ENCODE assay signal across 8 cellular contexts in genomic region chr12:27333311-27334009, GRCh38. TPM values are rescaled to one million over a fixed set of nuclear protein-coding genes. Genes with fewer than 3 reads are reported as not detected.
DNase-seq lines count a peak whose midpoint lies in the region; ATAC-seq and TF ChIP-seq lines count a peak whose summit lies in the region.

No MANE protein-coding gene starts in this region.

- H3K9me3 Mint-ChIP-seq in MCF 10A (ENCODE audit: unreplicated experiment), result no peaks in the 10 kb centered on the region

- no peak overlapping the region for H2BK20ac ChIP-seq in IMR-90 (ENCODE audit: low read depth, low read length)

- peak overlapping the region; percentile 85 for H2AK9ac ChIP-seq in IMR-90 (replicated peaks; ENCODE audit: low read depth, low read length, poor library complexity)

- H3K4me3 ChIP-seq in IMR-90 (ENCODE audit: insufficient read depth, low read depth, low read length) (peak overlapping the region; percentile 69), kidney epithelial cell (ENCODE audit: low read depth, low read length) (peak overlapping the region; percentile 81)

- no peak for TF ChIP-seq RAD21 in IMR-90 (IDR thresholded peaks at IDR 0.05; ENCODE audit: low read length)

- H3K4ac ChIP-seq in IMR-90 (ENCODE audit: low read depth, low read length), result 0 out of 2 replicates have a peak overlapping the region, but pooled peaks have one; percentile 9

- peaks cover 15% of the 10 kb centered on the region for H3K4me1 ChIP-seq in IMR-90 (ENCODE audit: control insufficient read depth, insufficient read depth, low read length)

- H3K9me1 ChIP-seq in IMR-90 (ENCODE audit: insufficient read depth, low read length), result peaks cover 13% of the 10 kb centered on the region

- H4K8ac ChIP-seq in IMR-90 (ENCODE audit: low read depth in 2 of 2, low read length in 2 of 2), result peak overlapping the region in 1 of 2 experiments; percentile 27; a peak in 2 of 4 replicates

- H2BK120ac ChIP-seq in IMR-90 (ENCODE audit: low read depth, low read length), result no peak overlapping the region

- H3K4me3 Mint-ChIP-seq in T-helper 17 cell, result peak overlapping the region; percentile 96
- H3K4me3 Mint-ChIP-seq in MCF 10A (ENCODE audit: unreplicated experiment), result peak overlapping the region; percentile 86

- TF ChIP-seq CTCF in IMR-90 (conservative IDR thresholded peaks at IDR 0.05; ENCODE audit: low read depth, low read length), result no peak
- TF ChIP-seq CTCF in MCF 10A (IDR thresholded peaks at IDR 0.05; ENCODE audit: unreplicated experiment), result no peak
- TF ChIP-seq CTCF in kidney epithelial cell (IDR thresholded peaks at IDR 0.05; ENCODE audit: insufficient read depth, low read length, poor library complexity, severe bottlenecking), result no peak

- H4K20me1 ChIP-seq in IMR-90 (ENCODE audit: insufficient read depth, low read length), result no peaks in the 10 kb centered on the region

- BruUV-seq in IMR-90 (replicated peaks; lab: Mats Ljungman, UMichigan) (no TSS peak), MCF 10A (replicated peaks; lab: Mats Ljungman, UMichigan) (no TSS peak)

- H3K27ac Mint-ChIP-seq in T-helper 17 cell (peak overlapping the region; percentile 65), MCF 10A (ENCODE audit: low read depth, unreplicated experiment) (peak overlapping the region; percentile 82)

- peak overlapping the region; percentile 10; the same call in 1 of the 2 replicates for H4K91ac ChIP-seq in IMR-90 (ENCODE audit: insufficient read depth, low read depth, low read length)

- H3K9me3 ChIP-seq in IMR-90 (ENCODE audit: control insufficient read depth, insufficient read depth, low read length) (no peaks in the 10 kb centered on the region), T-helper 17 cell (ENCODE audit: control insufficient read depth, low read length, poor library complexity, severe bottlenecking) (no peaks in the 10 kb centered on the region)

- H4K5ac ChIP-seq in IMR-90 (ENCODE audit: low read depth, low read length), result peak overlapping the region; percentile 49; the same call in 1 of the 2 replicates

- peak overlapping the region; percentile 65; the same call in 1 of the 2 replicates for H3K14ac ChIP-seq in IMR-90 (replicated peaks; ENCODE audit: low read depth, low read length)

- peak overlapping the region; percentile 64; the same call in 1 of the 2 replicates for H3K23ac ChIP-seq in IMR-90 (ENCODE audit: low read depth, low read length)

- H3K4me2 ChIP-seq in IMR-90 (ENCODE audit: low read depth, low read length), result peak overlapping the region; percentile 100

- peak overlapping the region; percentile 92 for H2AFZ ChIP-seq in IMR-90 (replicated peaks; ENCODE audit: low read length, poor library complexity)

- POLR2A ChIA-PET in IMR-90 (lab: Charles Lee; ENCODE audit: unreplicated experiment), result no interaction called here
- POLR2A ChIA-PET in MCF 10A (lab: Yijun Ruan, JAX), result interaction anchor here (0.6 to 4.6 kb wide), 22 partner anchors 9 to 396 kb away, joined by 3 to 54 read pairs (median 4); partner anchors contain the start of genes INTS13, MED21, PPFIBP1 and STK38L

- H3K56ac ChIP-seq in IMR-90 (ENCODE audit: extremely low read depth, insufficient read depth, low read length), result peak overlapping the region; percentile 32; the same call in 1 of the 2 replicates

- no peak for TF ChIP-seq POLR2A in IMR-90 (IDR thresholded peaks at IDR 0.05; ENCODE audit: low read depth, low read length)

- ATAC-seq in GM21447 (IDR thresholded peaks at IDR 0.05; ENCODE audit: unreplicated experiment) (peak; percentile 24), IMR-90 (ENCODE audit: low read depth) (peak; percentile 9), T-helper 17 cell (peak; percentile 71)

- H3K18ac ChIP-seq in IMR-90 (ENCODE audit: low read depth, low read length), result peak overlapping the region; percentile 37; the same call in 1 of the 2 replicates

- H2BK15ac ChIP-seq in IMR-90 (ENCODE audit: low read depth, low read length), result peak overlapping the region; percentile 38; the same call in 1 of the 3 replicates

- peaks cover 30 to 48% of the 10 kb centered on the region in 2 experiments for H3K79me1 ChIP-seq in IMR-90 (ENCODE audit: low read depth in 1 of 2, low read length in 2 of 2)

- H3K9ac ChIP-seq in IMR-90 (ENCODE audit: low read depth, low read length), result peak overlapping the region; percentile 33

- intact Hi-C loops in IMR-90 (cut with micrococcal nuclease) (loop anchor here (5.0 kb wide), 1 partner anchor 319 kb away; no protein-coding TSS in a partner anchor), MCF 10A (cut with micrococcal nuclease) (loop anchor here (1.0 kb wide), 1 partner anchor 51 kb away; no protein-coding TSS in a partner anchor)

- no peak overlapping the region for H2AK5ac ChIP-seq in IMR-90 (ENCODE audit: low read depth, low read length)

- CTCF ChIA-PET in IMR-90 (lab: Yijun Ruan, JAX), result no interaction called here
- CTCF ChIA-PET in MCF 10A (lab: Yijun Ruan, JAX), result interaction anchor here (0.6 kb wide), 1 partner anchor 330 kb away, joined by 3 read pairs; no protein-coding TSS in a partner anchor

- H3K36me3 ChIP-seq in IMR-90 (ENCODE audit: control insufficient read depth, insufficient read depth, low read length) (no peaks in the 10 kb centered on the region), kidney epithelial cell (ENCODE audit: control insufficient read depth, insufficient read depth, low read length) (no peaks in the 10 kb centered on the region)

- no peaks in the 10 kb centered on the region for H3K27me3 ChIP-seq in IMR-90 (ENCODE audit: control insufficient read depth, insufficient read depth, low read length)
- H3K27me3 ChIP-seq in kidney epithelial cell (ENCODE audit: control insufficient read depth, insufficient read depth, low read length), result no peaks in the 10 kb centered on the region

- peak; percentile 80 for DNase-seq in DMS53 (lab: John Stamatoyannopoulos, UW)
- no peak for DNase-seq in IMR-90
- peak in 2 of 3 donors; percentile 7 to 19 for DNase-seq in T-helper 17 cell
- DNase-seq in MCF 10A (ENCODE audit: unreplicated experiment), result peak; percentile 51
- no peak for DNase-seq in kidney epithelial cell (ENCODE audit: low read depth)
- DNase-seq in stimulated activated CD4-positive, alpha-beta T cell treated with anti-CD3 and anti-CD28 coated beads, Interleukin-1b, Interleukin-23, amount 100 ng/mL, for 48 hours, result peak; percentile 25
- no peak for DNase-seq in midbrain (lab: John Stamatoyannopoulos, UW)

- H2BK5ac ChIP-seq in IMR-90 (ENCODE audit: low read depth, low read length, poor library complexity, severe bottlenecking), result peak overlapping the region; percentile 70

- 1% methylated on average over 31 of the region's 54 CpGs; no CpG with 5 or more reads in 1 of the 2 experiments for WGBS in IMR-90 (ENCODE audit: extremely low coverage in 2 of 2, insufficient read length in 1 of 2), 2 experiments

- H3K27ac ChIP-seq in IMR-90 (ENCODE audit: insufficient read depth, low read length), result peak overlapping the region; percentile 60; the same call in 1 of the 2 replicates

- dilution Hi-C loops in IMR-90 (cut with HindIII; ENCODE audit: low sequenced_read_pairs, unreplicated experiment), result no loop called here

- H3K27me3 Mint-ChIP-seq in T-helper 17 cell (peaks cover 45% of the 10 kb centered on the region), MCF 10A (ENCODE audit: insufficient read depth, unreplicated experiment) (no peaks in the 10 kb centered on the region)

- H3K4me1 Mint-ChIP-seq in T-helper 17 cell (peaks cover 22% of the 10 kb centered on the region), MCF 10A (ENCODE audit: insufficient read depth, unreplicated experiment) (peaks cover 53% of the 10 kb centered on the region)

- in situ Hi-C loops in IMR-90 (cut with MboI; ENCODE audit: low sequenced_read_pairs), result no loop called here

- H3K36me3 Mint-ChIP-seq in T-helper 17 cell (ENCODE audit: low read depth), result peaks cover 2% of the 10 kb centered on the region
- no peaks in the 10 kb centered on the region for H3K36me3 Mint-ChIP-seq in MCF 10A (ENCODE audit: insufficient read depth, unreplicated experiment)

TF ChIP-seq in IMR-90, 13 proteins besides CTCF, POLR2A, EP300 and RAD21 (continues in another document):
- TF ChIP-seq MXI1 (IDR thresholded peaks at IDR 0.05; ENCODE audit: borderline replicate concordance, low read depth, low read length) (no peak), RFX5 (IDR thresholded peaks at IDR 0.05; ENCODE audit: low read depth, low read length) (no peak), CEBPB (IDR thresholded peaks at IDR 0.05; ENCODE audit: low read depth, low read length) (no peak), SMC3 (IDR thresholded peaks at IDR 0.05; ENCODE audit: low read depth, low read length) (no peak), MAFK (IDR thresholded peaks at IDR 0.05; ENCODE audit: low read depth, low read length) (no peak), RCOR1 (IDR thresholded peaks at IDR 0.05; ENCODE audit: insufficient replicate concordance, low read length) (no peak), BHLHE40 (IDR thresholded peaks at IDR 0.05; ENCODE audit: low read depth, low read length) (no peak), CHD1 (IDR thresholded peaks at IDR 0.05; ENCODE audit: low read depth, low read length) (no peak), NFE2L2 (IDR thresholded peaks at IDR 0.05; ENCODE audit: low read depth, low read length) (no peak), MAZ (IDR thresholded peaks at IDR 0.05; ENCODE audit: borderline replicate concordance, low read depth, low read length) (no peak; the same call in 1 of the 2 replicates), FOS (IDR thresholded peaks at IDR 0.05; ENCODE audit: low read depth, low read length) (no peak), ELK1 (IDR thresholded peaks at IDR 0.05; ENCODE audit: borderline replicate concordance, low read depth, low read length) (no peak)

RNA-seq across cellular contexts. Expression of gene BMAL2, which starts 0.8 kb away (rescaled TPM):
- total RNA-seq in IMR-90 (2012; rRNA removed) (55.3 and 57.0 TPM in 2 replicates), T-helper 17 cell (1 to 10 TPM; 1.2 to 2.0 TPM), MCF 10A (2022) (18.0 and 20.0 TPM in 2 replicates), kidney epithelial cell (28.4 and 31.3 TPM in 2 replicates)
- 8.7 and 11.0 TPM in 2 replicates for polyA plus RNA-seq in IMR-90 (2012; rRNA removed)
- 2.4 and 3.4 TPM in 2 replicates for polyA plus RNA-seq in IMR-90 (2012; cell fraction: cytosol; rRNA removed)
- 1.5 and 5.3 TPM in 2 replicates for polyA plus RNA-seq in IMR-90 (2012; cell fraction: nucleus; rRNA removed; ENCODE audit: low replicate concordance)

Comparison
In these comparisons a context has a peak if more than half of its experiments do, and no peak if none do; other contexts are left out.
1. DNase-seq: peak in DMS53 (single experiment), T-helper 17 cell (2 of 3), MCF 10A (single experiment) and stimulated activated CD4-positive, alpha-beta T cell treated with anti-CD3 and anti-CD28 coated beads, Interleukin-1b, Interleukin-23, amount 100 ng/mL, for 48 hours (single experiment); none in IMR-90 (single experiment), kidney epithelial cell (single experiment) and midbrain (single experiment).
2. ATAC-seq: peak in every context shown above with its lines; median percentile 71 in T-helper 17 cell; 24 in GM21447; 9 in IMR-90.